In the genomic region with DNA sequence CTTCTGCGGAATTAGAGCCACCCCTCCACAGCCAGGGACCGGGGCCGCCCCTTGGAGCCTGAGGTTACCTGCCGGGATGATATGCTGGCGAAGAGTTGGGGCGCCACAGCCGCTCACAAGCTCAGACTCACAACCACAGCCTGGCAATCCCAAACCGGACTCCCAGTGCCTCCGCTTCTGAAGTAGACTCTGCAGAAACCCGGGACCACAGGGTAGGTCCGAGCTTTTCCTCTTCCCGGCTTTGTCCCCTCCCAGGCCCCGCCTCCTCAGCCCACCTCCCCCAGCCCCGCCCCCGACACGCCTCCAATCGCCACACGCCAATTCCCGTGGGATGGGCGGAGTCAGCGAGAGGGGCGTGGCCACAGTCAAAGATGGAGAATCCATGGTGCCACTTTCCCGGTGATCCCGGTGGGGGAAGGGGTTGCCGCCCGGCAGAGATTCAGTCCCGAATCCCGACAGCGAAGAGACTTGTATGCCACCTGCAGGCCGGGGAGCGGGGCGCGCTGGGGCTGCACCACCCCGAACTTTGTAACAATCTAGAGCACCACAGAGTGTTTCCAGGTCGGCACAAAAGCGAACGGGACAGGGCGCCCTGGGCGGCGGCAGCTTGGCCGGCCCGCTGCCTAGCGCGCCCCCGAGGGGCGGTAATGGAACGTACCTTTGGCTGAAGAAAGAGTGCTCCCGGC, we compare ENCODE assay signal across 8 cellular contexts. TPM values are rescaled to one million over a fixed set of nuclear protein-coding genes. Genes with fewer than 3 reads are reported as not detected.
DNase-seq lines count a peak whose midpoint lies in the region; ATAC-seq lines count a peak whose summit lies in the region.

A gene (minus strand): TSS at position 201 of the 686 bp plus-strand sequence. CDS start 3,520 bp downstream, outside the sequence.

- peak within 1 kb of the TSS; percentile 94 for H3K4me2 ChIP-seq in mesenchymal stem cell (ENCODE audit: low read length, poor library complexity, severe bottlenecking)

- peak within 1 kb of the TSS; percentile 24 to 88 for H3K4ac ChIP-seq in mesenchymal stem cell (ENCODE audit: low read depth in 1 of 2, low read length in 2 of 2)

- no peak within 1 kb of the TSS for H2BK120ac ChIP-seq in mesenchymal stem cell (ENCODE audit: low read depth, low read length)

- peak; percentile 60 for ATAC-seq in GM19463 (IDR thresholded peaks at IDR 0.05; ENCODE audit: unreplicated experiment)

- H3K9me3 ChIP-seq in mesenchymal stem cell (ENCODE audit: control insufficient read depth, low read length): no peaks in the 10 kb centered on the region

- no peak within 1 kb of the TSS for H2BK5ac ChIP-seq in mesenchymal stem cell (ENCODE audit: low read depth, low read length, poor library complexity, severe bottlenecking)

- H3K79me1 ChIP-seq in mesenchymal stem cell (replicated peaks; ENCODE audit: low read length, poor library complexity, severe bottlenecking): peaks cover 15% of the 10 kb centered on the region

- H3K4me1 ChIP-seq in mesenchymal stem cell (ENCODE audit: control insufficient read depth, insufficient read depth, low read depth, low read length): peaks cover 2% of the 10 kb centered on the region

- peak within 1 kb of the TSS; percentile 94 for H3K27ac ChIP-seq in mesenchymal stem cell (ENCODE audit: low read length, poor library complexity, severe bottlenecking)

- DNase-seq in COLO668 (lab: John Stamatoyannopoulos, UW; ENCODE audit: unreplicated experiment) (peak; percentile 97), HPDE6-E6E7 (ENCODE audit: extremely low spot score) (peak; percentile 84), NK-92 (lab: John Stamatoyannopoulos, UW; ENCODE audit: unreplicated experiment) (peak; percentile 67), mesenchymal stem cell (peak; percentile 95)
- peak; percentile 99 for DNase-seq in activated CD8-positive, alpha-beta memory T cell treated with anti-CD3 and anti-CD28 coated beads for 24 hours
- peak; percentile 97 for DNase-seq in effector CD8-positive, alpha-beta T cell (lab: John Stamatoyannopoulos, UW)
- DNase-seq in stimulated activated CD8-positive, alpha-beta memory T cell treated with anti-CD3 and anti-CD28 coated beads, Interleukin-12 subunit alpha, Interleukin-12 subunit beta, amount 100 ng/mL, for 4 hours (ENCODE audit: low read depth): peak; percentile 83

- H3K9ac ChIP-seq in mesenchymal stem cell (ENCODE audit: low read length): peak within 1 kb of the TSS; percentile 87

- H4K8ac ChIP-seq in mesenchymal stem cell (ENCODE audit: low read length): peak within 1 kb of the TSS; percentile 70

- H2BK15ac ChIP-seq in mesenchymal stem cell (ENCODE audit: low read depth, poor library complexity, severe bottlenecking): peak within 1 kb of the TSS; percentile 73

- H2AK5ac ChIP-seq in mesenchymal stem cell (ENCODE audit: low read length, severe bottlenecking): peak within 1 kb of the TSS; percentile 90

- H2AFZ ChIP-seq in mesenchymal stem cell (ENCODE audit: low read depth, low read length): peak within 1 kb of the TSS; percentile 91

- no peak within 1 kb of the TSS for H3K14ac ChIP-seq in mesenchymal stem cell (ENCODE audit: low read length in 2 of 2)

- WGBS in mesenchymal stem cell: under 1% methylated on average over 47 of the region's 48 CpGs

- H3K23ac ChIP-seq in mesenchymal stem cell (ENCODE audit: low read length in 2 of 2): peak within 1 kb of the TSS in 1 of 2 experiments; percentile 74

- H3K27me3 ChIP-seq in mesenchymal stem cell (ENCODE audit: control insufficient read depth in 1 of 2, insufficient read depth in 1 of 2, low read length in 2 of 2): no peaks in the 10 kb centered on the region

- peak within 1 kb of the TSS; percentile 74 to 98 for H3K4me3 ChIP-seq in mesenchymal stem cell (ENCODE audit: insufficient read depth in 1 of 2, low read depth in 1 of 2, low read length in 2 of 2)

- H3K36me3 ChIP-seq in mesenchymal stem cell (ENCODE audit: control insufficient read depth in 1 of 2, insufficient read depth in 2 of 2, low read depth in 1 of 2, low read length in 2 of 2): peaks cover 0 to 35% of the 10 kb centered on the region in 2 experiments

- H2BK12ac ChIP-seq in mesenchymal stem cell (ENCODE audit: low read length in 2 of 2): peak within 1 kb of the TSS in 1 of 2 experiments; percentile 52

- H3K18ac ChIP-seq in mesenchymal stem cell (ENCODE audit: low read depth in 1 of 2, low read length in 2 of 2): peak within 1 kb of the TSS; percentile 6 to 95

- peak within 1 kb of the TSS; percentile 52 for H4K91ac ChIP-seq in mesenchymal stem cell (ENCODE audit: low read length)

RNA-seq across cellular contexts. Expression of the gene that starts here (rescaled TPM):
- polyA plus RNA-seq in mesenchymal stem cell (2013, experiment 1 of 2): 179 TPM
- 184 TPM for polyA plus RNA-seq in mesenchymal stem cell (2013, experiment 2 of 2)

Comparison
In these comparisons a context has a peak if more than half of its experiments do, and no peak if none do; other contexts are left out.
1. Peak in every context shown above with its lines: DNase-seq, ATAC-seq, H3K4me3 ChIP-seq and H3K27ac ChIP-seq.